In genomic region chr5:141609921-141610320, GRCh38 we compare ENCODE assay signal across 1 cellular context.
TF ChIP-seq lines count a peak whose summit lies in the region.

No MANE protein-coding gene starts in this region.

TF ChIP-seq in K562, 482 proteins besides CTCF, POLR2A, EP300 and RAD21:
- TF ChIP-seq KDM1A (IDR thresholded peaks at IDR 0.05) (peak; percentile 29 to 43; a peak in 2 of 4 replicates), BCOR (IDR thresholded peaks at IDR 0.05) (peak; percentile 82), RBFOX2 (IDR thresholded peaks at IDR 0.05; ENCODE audit: low read depth, low read length) (0 out of 2 replicates have a peak, but pooled peaks have one; percentile 39), RBM25 (IDR thresholded peaks at IDR 0.05; ENCODE audit: low read depth, low read length, severe bottlenecking) (peak; percentile 86), ZNF121 (CRISPR knock-in tag; conservative IDR thresholded peaks at IDR 0.05) (peak; percentile 96), ZBTB33 (CRISPR knock-in tag; IDR thresholded peaks at IDR 0.05) (peak; percentile 26; the same call in 1 of the 2 replicates)
